In genomic region chr1:34166191-34167090, GRCh38 we compare ENCODE assay signal across 12 cellular contexts.
A peak's percentile ranks its signal among the peaks of the same experiment; 100 is the strongest.
DNase-seq lines count a peak whose midpoint lies in the region; ATAC-seq lines count a peak whose summit lies in the region.
"Had no signal": no experiment of that assay in that cellular context is flagged by ENCODE, and none has a peak within 500 bp of the region (broad histone marks: within the 10 kb centered on the region; RNA-seq: fewer than 3 reads in every experiment).

No MANE protein-coding gene starts in this region.

- H3K36me3 ChIP-seq in iPS-20b (ENCODE audit: insufficient read depth, low read depth, low read length) (no peaks in the 10 kb centered on the region), stomach smooth muscle (ENCODE audit: control insufficient read depth in 2 of 2, insufficient read depth in 2 of 2, low read length in 2 of 2) (no peaks in the 10 kb centered on the region)
- H3K36me3 ChIP-seq: Peyer's patch had no signal

- H3K9me3 ChIP-seq in iPS-20b (ENCODE audit: insufficient read depth, low read depth, low read length) (no peaks in the 10 kb centered on the region), stomach smooth muscle (ENCODE audit: control insufficient read depth in 2 of 2, low read length in 2 of 2) (no peaks in the 10 kb centered on the region)
- H3K9me3 ChIP-seq: Peyer's patch had no signal

- H3K4me1 ChIP-seq in iPS-20b (ENCODE audit: insufficient read depth, low read length) (peaks cover 7% of the 10 kb centered on the region; the same call in 1 of the 2 replicates), stomach smooth muscle (ENCODE audit: control insufficient read depth, insufficient read depth, low read length) (peaks cover 41% of the 10 kb centered on the region)

- H3K27ac ChIP-seq in iPS-20b (ENCODE audit: low read length) = peak overlapping the region; percentile 88
- no peak overlapping the region for H3K27ac ChIP-seq in stomach smooth muscle (ENCODE audit: low read length)
- H3K27ac ChIP-seq: 22Rv1, Peyer's patch had no signal

- H3K4me3 ChIP-seq in iPS-20b (ENCODE audit: low read length) (peak overlapping the region; percentile 79), stomach smooth muscle (ENCODE audit: low read length in 2 of 2) (peak overlapping the region; percentile 29 to 47)
- H3K4me3 ChIP-seq: Peyer's patch had no signal

- H3K27me3 ChIP-seq in iPS-20b (ENCODE audit: insufficient read depth, low read length) = peaks cover 28% of the 10 kb centered on the region
- H3K27me3 ChIP-seq in stomach smooth muscle (ENCODE audit: control insufficient read depth in 1 of 2, insufficient read depth in 2 of 2, low read length in 2 of 2) = peaks cover 34 to 64% of the 10 kb centered on the region in 2 donors

- H3K9ac ChIP-seq in iPS-20b (ENCODE audit: low read depth, low read length) (peak overlapping the region; percentile 92; the same call in 1 of the 2 replicates), stomach smooth muscle (ENCODE audit: low read length in 2 of 2) (no peak overlapping the region)

- peak; percentile 36 for DNase-seq in DMS 273 (lab: John Stamatoyannopoulos, UW; ENCODE audit: unreplicated experiment)
- DNase-seq in DMS 273 treated with DMSO at 0.1 percent for 48 hours (lab: John Stamatoyannopoulos, UW) = no peak
- peak in 57 of 58 donors; percentile 16 to 89 (median 77) for DNase-seq in anterior cingulate cortex (lab: John Stamatoyannopoulos, UW)
- no peak for DNase-seq in NCI-H1694 (lab: John Stamatoyannopoulos, UW)
- DNase-seq in NCI-H226 = no peak
- DNase-seq: activated CD4-positive, alpha-beta memory T cell treated with anti-CD3 and anti-CD28 coated beads for 36 hours; NCI-H1048; Peyer's patch had no signal

- no peak for ATAC-seq in GM21717 (IDR thresholded peaks at IDR 0.05; ENCODE audit: unreplicated experiment)

Comparison
In these comparisons a context has a peak if more than half of its experiments do, and no peak if none do; other contexts are left out.
1. DNase-seq: peak in DMS 273 (single experiment) and anterior cingulate cortex (57 of 58); none in DMS 273 treated with DMSO at 0.1 percent for 48 hours (single experiment), NCI-H1694 (single experiment) and NCI-H226 (single experiment).